Comparison of ENCODE assay signal across 19 cellular contexts in the genomic region with DNA sequence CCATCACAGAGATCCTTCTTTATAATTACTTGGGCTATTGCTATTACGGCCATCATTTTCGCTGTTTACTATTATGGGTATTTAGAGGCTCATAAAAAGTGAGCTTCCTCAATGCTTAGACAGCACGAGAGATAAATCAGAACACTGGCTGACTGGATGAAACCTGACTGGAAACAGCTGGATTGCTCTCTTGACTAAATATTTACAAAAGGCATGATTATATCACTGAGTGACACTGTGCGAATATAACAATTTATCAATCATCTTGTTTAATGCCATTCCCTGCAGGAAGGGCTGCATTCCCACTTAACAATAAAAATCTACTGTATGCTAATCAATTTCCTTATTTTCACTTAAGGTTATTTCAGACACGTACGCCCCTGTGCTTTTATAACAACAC.
DNase-seq lines count a peak whose midpoint lies in the region; TF ChIP-seq lines count a peak whose summit lies in the region.
"Had no signal": no experiment of that assay in that cellular context is flagged by ENCODE, and none has a peak within 500 bp of the region (broad histone marks: within the 10 kb centered on the region; RNA-seq: fewer than 3 reads in every experiment).

No MANE protein-coding gene starts in this region.

- H3K36me3 ChIP-seq in neural cell (ENCODE audit: insufficient read depth, low read length) = no peaks in the 10 kb centered on the region
- H3K36me3 ChIP-seq: MG63 had no signal

- peak; percentile 4 for DNase-seq in DMS53 treated with DMSO at 0.1 percent for 48 hours (lab: John Stamatoyannopoulos, UW; ENCODE audit: unreplicated experiment)
- DNase-seq in NCI-H146 (lab: John Stamatoyannopoulos, UW) = peak; percentile 70
- DNase-seq in fibroblast of villous mesenchyme (ENCODE audit: low read depth) = peak; percentile 33
- DNase-seq in caudate nucleus (lab: John Stamatoyannopoulos, UW) = no peak
- DNase-seq in 8988T = no peak
- no peak for DNase-seq in middle frontal gyrus (ENCODE audit: extremely low spot score, low spot score)
- DNase-seq: H7, Karpas-422, MG63, NCI-H1048, NCI-H1694, NCI-H345, NCI-H526 treated with DMSO at 0.1 percent for 48 hours, PC-9, SIG-M5, T-cell had no signal

- H3K9me3 ChIP-seq in neural cell (ENCODE audit: low read length) = no peaks in the 10 kb centered on the region

- no peaks in the 10 kb centered on the region for H4K20me1 ChIP-seq in neural cell (ENCODE audit: insufficient read depth)

- TF ChIP-seq CTCF in fibroblast of villous mesenchyme (IDR thresholded peaks at IDR 0.05; ENCODE audit: insufficient read depth, low read depth, low read length) = no peak
- TF ChIP-seq CTCF in neural cell (IDR thresholded peaks at IDR 0.05; ENCODE audit: poor library complexity, severe bottlenecking) = no peak

- H3K27me3 ChIP-seq in neural cell (ENCODE audit: insufficient read depth, low read depth, low read length) = no peaks in the 10 kb centered on the region
- H3K27me3 ChIP-seq: MG63 had no signal

- H3K4me3 ChIP-seq in fibroblast of villous mesenchyme (ENCODE audit: low read depth, low read length) (no peak overlapping the region), neural cell (ENCODE audit: low read length) (no peak overlapping the region)
- H3K4me3 ChIP-seq: MG63, PC-9 had no signal

- no peak overlapping the region for H3K9ac ChIP-seq in neural cell (ENCODE audit: low read length)

- H3K9me2 ChIP-seq in neural cell (ENCODE audit: insufficient read depth, low read length) = no peaks in the 10 kb centered on the region

- TF ChIP-seq EP300 in neural cell (conservative IDR thresholded peaks at IDR 0.05; ENCODE audit: poor library complexity, severe bottlenecking) = no peak

- H2AFZ ChIP-seq in neural cell (ENCODE audit: low read depth, low read length) = no peak overlapping the region
- H2AFZ ChIP-seq: PC-9 had no signal

- H3K27ac ChIP-seq in neural cell (ENCODE audit: low read length) = no peak overlapping the region
- no peak overlapping the region for H3K27ac ChIP-seq in caudate nucleus (ENCODE audit: low read depth, low read length)
- H3K27ac ChIP-seq: C4-2B, PC-9, RWPE1 had no signal

- no peak overlapping the region for H3K4me2 ChIP-seq in neural cell (ENCODE audit: low read length)
- H3K4me2 ChIP-seq: PC-9 had no signal

- no peak for TF ChIP-seq RAD21 in neural cell (conservative IDR thresholded peaks at IDR 0.05)

- no peaks in the 10 kb centered on the region for H3F3A ChIP-seq in neural cell (ENCODE audit: insufficient read depth, low read length, poor library complexity, severe bottlenecking)

- no peaks in the 10 kb centered on the region for H3K79me2 ChIP-seq in neural cell (replicated peaks; ENCODE audit: insufficient read depth, low read length)

TF ChIP-seq in neural cell, 6 proteins besides CTCF, POLR2A, EP300 and RAD21:
- TF ChIP-seq MXI1 (conservative IDR thresholded peaks at IDR 0.05; ENCODE audit: poor library complexity, severe bottlenecking) (no peak), POLR2AphosphoS5 (IDR thresholded peaks at IDR 0.05) (peak; percentile 84), TAF1 (IDR thresholded peaks at IDR 0.05; ENCODE audit: low read depth) (no peak), SMC3 (conservative IDR thresholded peaks at IDR 0.05; ENCODE audit: poor library complexity) (no peak), REST (IDR thresholded peaks at IDR 0.05; ENCODE audit: borderline replicate concordance) (peak; percentile 74), EZH2 (IDR thresholded peaks at IDR 0.05; ENCODE audit: borderline replicate concordance, insufficient read depth, low read length, poor library complexity, severe bottlenecking) (no peak)
TF ChIP-seq in neural cell: peak in this region for 2.

Comparison
In these comparisons a context has a peak if more than half of its experiments do, and no peak if none do; other contexts are left out.
1. DNase-seq: peak in DMS53 treated with DMSO at 0.1 percent for 48 hours (single experiment), NCI-H146 (single experiment) and fibroblast of villous mesenchyme (single experiment); none in caudate nucleus (0 of 61), 8988T (single experiment) and middle frontal gyrus (single experiment).